18 cellular contexts compared by ENCODE assay signal in the genomic region with DNA sequence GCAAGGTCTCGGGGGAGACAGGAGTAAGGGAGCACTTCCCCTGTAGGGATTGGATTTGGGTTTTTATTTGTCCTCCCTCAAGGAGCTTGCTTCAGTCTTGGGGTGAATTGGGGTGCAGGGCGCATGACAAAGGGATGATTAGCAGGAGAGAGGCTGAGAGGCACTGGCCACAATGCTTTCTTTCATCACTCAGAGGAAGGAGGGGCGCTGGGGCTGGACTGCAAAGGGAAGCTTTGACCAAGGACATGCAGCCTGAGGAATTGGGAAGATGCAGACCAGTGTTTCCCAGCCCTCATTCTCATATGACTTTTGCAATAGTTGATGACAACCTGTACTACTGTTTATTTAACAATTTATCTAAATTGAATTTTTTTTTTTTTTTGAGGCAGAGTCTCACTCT. TPM values are rescaled to one million over a fixed set of nuclear protein-coding genes. Genes with fewer than 3 reads are reported as not detected.
"Had no signal": no experiment of that assay in that cellular context is flagged by ENCODE, and none has a peak within 500 bp of the region (broad histone marks: within the 10 kb centered on the region; RNA-seq: fewer than 3 reads in every experiment).

No MANE protein-coding gene starts in this region.

- H3K36me3 Mint-ChIP-seq: activated naive CD8-positive, alpha-beta T cell treated with anti-CD3 and anti-CD28 coated beads for 36 hours had no signal

- H3K9me3 ChIP-seq: heart right ventricle, right atrium auricular region, upper lobe of left lung had no signal

- H3K36me3 ChIP-seq: brain microvascular endothelial cell, heart right ventricle, right atrium auricular region, upper lobe of left lung had no signal

- H2AFZ ChIP-seq: parathyroid adenoma had no signal

- H3K27me3 ChIP-seq: brain microvascular endothelial cell, foreskin keratinocyte, heart right ventricle, right atrium auricular region, upper lobe of left lung had no signal

- H3K79me2 ChIP-seq: parathyroid adenoma had no signal

- H3K27ac ChIP-seq: brain microvascular endothelial cell, foreskin keratinocyte, heart right ventricle, parathyroid adenoma, right atrium auricular region, upper lobe of left lung had no signal

- H3K4me1 ChIP-seq: foreskin keratinocyte, parathyroid adenoma, upper lobe of left lung had no signal

- H3K4me3 ChIP-seq: heart right ventricle, right atrium auricular region, upper lobe of left lung had no signal

- H3K4me1 Mint-ChIP-seq: activated naive CD8-positive, alpha-beta T cell treated with anti-CD3 and anti-CD28 coated beads for 36 hours had no signal

- ATAC-seq: heart right ventricle; stimulated activated naive CD8-positive, alpha-beta T cell treated with anti-CD3 and anti-CD28 coated beads, Interleukin-15, Interleukin-2, amounts not matched to agents 100 U/mL and 50 U/mL, for 24 hours had no signal

- H3K9ac ChIP-seq: parathyroid adenoma had no signal

- H3K9me3 Mint-ChIP-seq: activated naive CD8-positive, alpha-beta T cell treated with anti-CD3 and anti-CD28 coated beads for 36 hours; activated T-helper 1 cell treated with anti-CD3 and anti-CD28 coated beads, Interleukin-12 subunit alpha, Interleukin-12 subunit beta, Interleukin-2, Interleukin-4 antibody, amounts not matched to agents 30 ng/mL and 10 ng/mL and 1 ng/mL, durations not matched to agents 14 hours and 24 hours and 36 hours; neural crest cell had no signal

- H3K4me3 Mint-ChIP-seq: activated naive CD8-positive, alpha-beta T cell treated with anti-CD3 and anti-CD28 coated beads for 36 hours; activated T-helper 1 cell treated with anti-CD3 and anti-CD28 coated beads, Interleukin-12 subunit alpha, Interleukin-12 subunit beta, Interleukin-2, Interleukin-4 antibody, amounts not matched to agents 30 ng/mL and 10 ng/mL and 1 ng/mL, durations not matched to agents 14 hours and 24 hours and 36 hours; neural crest cell had no signal

- H3K27ac Mint-ChIP-seq: activated naive CD8-positive, alpha-beta T cell treated with anti-CD3 and anti-CD28 coated beads for 36 hours; activated T-helper 1 cell treated with anti-CD3 and anti-CD28 coated beads, Interleukin-12 subunit alpha, Interleukin-12 subunit beta, Interleukin-2, Interleukin-4 antibody, amounts not matched to agents 30 ng/mL and 10 ng/mL and 1 ng/mL, durations not matched to agents 14 hours and 24 hours and 36 hours had no signal

- DNase-seq: activated CD4-positive, CD25-positive, alpha-beta regulatory T cell treated with anti-CD3 and anti-CD28 coated beads, Interleukin-2, amount 50 U/mL, for 72 hours; activated naive CD8-positive, alpha-beta T cell treated with anti-CD3 and anti-CD28 coated beads for 36 hours; brain microvascular endothelial cell; effector memory CD4-positive, alpha-beta T cell; foreskin keratinocyte; heart right ventricle; kidney glomerular epithelial cell; small intestine; stimulated activated naive CD8-positive, alpha-beta T cell treated with anti-CD3 and anti-CD28 coated beads, Interleukin-15, Interleukin-2, amounts not matched to agents 100 U/mL and 50 U/mL, for 24 hours; T-helper 1 cell; T1000; upper lobe of left lung had no signal

RNA-seq across cellular contexts. Expression of gene PDPN, which starts 34.1 kb away (rescaled TPM):
- total RNA-seq: activated CD8-positive, alpha-beta memory T cell treated with anti-CD3 and anti-CD28 coated beads for 36 hours; activated naive CD8-positive, alpha-beta T cell treated with anti-CD3 and anti-CD28 coated beads for 36 hours; activated T-helper 1 cell treated with anti-CD3 and anti-CD28 coated beads, Interleukin-12 subunit alpha, Interleukin-12 subunit beta, Interleukin-2, Interleukin-4 antibody, amounts not matched to agents 30 ng/mL and 10 ng/mL and 1 ng/mL, durations not matched to agents 14 hours and 24 hours and 36 hours had no signal

RNA-seq across cellular contexts. Expression of gene LRRC38, which starts 35.7 kb away (rescaled TPM):
- total RNA-seq: activated CD8-positive, alpha-beta memory T cell treated with anti-CD3 and anti-CD28 coated beads for 36 hours; activated naive CD8-positive, alpha-beta T cell treated with anti-CD3 and anti-CD28 coated beads for 36 hours; activated T-helper 1 cell treated with anti-CD3 and anti-CD28 coated beads, Interleukin-12 subunit alpha, Interleukin-12 subunit beta, Interleukin-2, Interleukin-4 antibody, amounts not matched to agents 30 ng/mL and 10 ng/mL and 1 ng/mL, durations not matched to agents 14 hours and 24 hours and 36 hours; foreskin keratinocyte; liver; neural crest cell had no signal
